ENCODE assay signal across 2 cellular contexts in genomic region chr11:69111578-69112247, GRCh38.
TF ChIP-seq lines count a peak whose summit lies in the region.

No MANE protein-coding gene starts in this region.

TF ChIP-seq in A549, 52 proteins besides CTCF, POLR2A, EP300 and RAD21 (continued from another document):
- no peak for TF ChIP-seq ATOH8 (CRISPR knock-in tag; IDR thresholded peaks at IDR 0.05; ENCODE audit: low read depth)
- no peak for TF ChIP-seq MAFK (IDR thresholded peaks at IDR 0.05; ENCODE audit: partially characterized antibody)
- no peak for TF ChIP-seq ZFP36 (IDR thresholded peaks at IDR 0.05; ENCODE audit: borderline replicate concordance, partially characterized antibody)
- no peak for TF ChIP-seq ZSCAN20 (CRISPR knock-in tag; IDR thresholded peaks at IDR 0.05)
- TF ChIP-seq HOXB13 (CRISPR knock-in tag; IDR thresholded peaks at IDR 0.05; ENCODE audit: low read depth), result no peak
- no peak for TF ChIP-seq RCOR1 (IDR thresholded peaks at IDR 0.05; ENCODE audit: low read depth, low read length)
- no peak for TF ChIP-seq EHMT2 (IDR thresholded peaks at IDR 0.05; ENCODE audit: low read depth)
- no peak for TF ChIP-seq FOSB (CRISPR knock-in tag; IDR thresholded peaks at IDR 0.05)
- no peak for TF ChIP-seq HMGXB4 (CRISPR knock-in tag; IDR thresholded peaks at IDR 0.05; ENCODE audit: borderline replicate concordance)
- no peak for TF ChIP-seq NPAS2 (CRISPR knock-in tag; IDR thresholded peaks at IDR 0.05; ENCODE audit: borderline replicate concordance)
- no peak for TF ChIP-seq SREBF2 (IDR thresholded peaks at IDR 0.05)
- TF ChIP-seq CEBPB (IDR thresholded peaks at IDR 0.05), result no peak

TF ChIP-seq in K562, 482 proteins besides CTCF, POLR2A, EP300 and RAD21 (continued from another document):
- peak; percentile 16 for TF ChIP-seq PRDM10 (IDR thresholded peaks at IDR 0.05; ENCODE audit: partially characterized antibody)
- TF ChIP-seq ZNF134 (CRISPR knock-in tag; conservative IDR thresholded peaks at IDR 0.05), result no peak
